In the genomic region with DNA sequence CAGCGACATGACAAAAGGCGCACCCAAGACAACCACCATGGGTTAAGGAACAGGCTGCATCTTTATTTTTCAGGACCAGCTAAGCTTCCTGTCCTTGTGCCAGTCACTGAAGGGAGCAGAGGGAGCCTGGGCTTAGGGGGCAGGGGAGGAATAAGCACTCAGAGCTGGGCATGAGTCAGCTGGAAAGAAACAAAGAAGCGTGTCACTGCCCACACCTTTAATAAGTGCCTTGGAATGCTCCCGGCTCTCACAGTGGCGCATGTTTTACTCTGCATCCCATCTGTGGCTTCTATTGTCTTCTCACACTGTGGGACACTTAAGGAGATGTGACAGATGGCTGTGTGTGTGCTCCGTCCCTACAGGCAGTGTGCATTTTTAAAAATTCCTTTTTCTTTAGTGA, we compare ENCODE assay signal across 10 cellular contexts.
DNase-seq lines count a peak whose midpoint lies in the region; ATAC-seq and TF ChIP-seq lines count a peak whose summit lies in the region.
"Had no signal": no experiment of that assay in that cellular context is flagged by ENCODE, and none has a peak within 500 bp of the region (broad histone marks: within the 10 kb centered on the region; RNA-seq: fewer than 3 reads in every experiment).

No MANE protein-coding gene starts in this region.

- no peak overlapping the region for H3K9ac ChIP-seq in SK-N-SH
- H3K9ac ChIP-seq: parathyroid adenoma had no signal

- no peaks in the 10 kb centered on the region for H3F3A ChIP-seq in SK-N-SH (replicated peaks; ENCODE audit: insufficient read depth)

- no peak for TF ChIP-seq RAD21 in SK-N-SH (IDR thresholded peaks at IDR 0.05; ENCODE audit: low read length)

- H2AFZ ChIP-seq in SK-N-SH (ENCODE audit: low read depth), result peak overlapping the region; percentile 24; the same call in 1 of the 2 replicates
- H2AFZ ChIP-seq: parathyroid adenoma had no signal

- H3K27ac ChIP-seq in SK-N-SH (ENCODE audit: low read depth in 2 of 2, low read length in 1 of 2), result peak overlapping the region in 1 of 2 experiments; percentile 8; a peak in 1 of 4 replicates
- no peak overlapping the region for H3K27ac ChIP-seq in gastroesophageal sphincter
- no peak overlapping the region for H3K27ac ChIP-seq in upper lobe of right lung
- H3K27ac ChIP-seq: parathyroid adenoma had no signal

- H3K9me2 ChIP-seq in SK-N-SH, result no peaks in the 10 kb centered on the region

- H3K27me3 ChIP-seq in SK-N-SH (ENCODE audit: insufficient read depth) (no peaks in the 10 kb centered on the region), gastroesophageal sphincter (no peaks in the 10 kb centered on the region), upper lobe of right lung (no peaks in the 10 kb centered on the region)

- ATAC-seq in gastroesophageal sphincter (peak; percentile 10), upper lobe of right lung (peak; percentile 84), HG02870 (IDR thresholded peaks at IDR 0.05; ENCODE audit: unreplicated experiment) (no peak)
- no peak for ATAC-seq in activated CD4-positive, CD25-positive, alpha-beta regulatory T cell treated with anti-CD3 and anti-CD28 coated beads, Interleukin-2, amount 50 U/mL, for 24 hours
- ATAC-seq: activated CD8-positive, alpha-beta memory T cell treated with anti-CD3 and anti-CD28 coated beads, Interleukin-2, amount 10 ng/mL, durations not matched to agents 7 days and 5 days had no signal

- DNase-seq in HT-29 (ENCODE audit: low spot score) (peak; percentile 59), SK-N-SH (no peak), upper lobe of right lung (no peak)
- no peak for DNase-seq in activated naive CD4-positive, alpha-beta T cell treated with anti-CD3 and anti-CD28 coated beads, Interleukin-2, amount 50 U/mL, for 16 hours
- DNase-seq: activated CD8-positive, alpha-beta memory T cell treated with anti-CD3 and anti-CD28 coated beads, Interleukin-2, amount 10 ng/mL, durations not matched to agents 7 days and 5 days; NCI-H1105 treated with DMSO at 0.1 percent for 48 hours had no signal

- no peak for TF ChIP-seq CTCF in SK-N-SH (IDR thresholded peaks at IDR 0.05)
- no peak for TF ChIP-seq CTCF in gastroesophageal sphincter (IDR thresholded peaks at IDR 0.05)
- no peak for TF ChIP-seq CTCF in upper lobe of right lung (IDR thresholded peaks at IDR 0.05)

- H3K36me3 ChIP-seq in SK-N-SH (replicated peaks in 1 of 2; ENCODE audit: control insufficient read depth in 1 of 2, insufficient read depth in 2 of 2, low read length in 1 of 2), result no peaks in the 10 kb centered on the region
- H3K36me3 ChIP-seq in gastroesophageal sphincter, result no peaks in the 10 kb centered on the region
- no peaks in the 10 kb centered on the region for H3K36me3 ChIP-seq in upper lobe of right lung

- TF ChIP-seq EP300 in SK-N-SH (IDR thresholded peaks at IDR 0.05; ENCODE audit: borderline replicate concordance in 1 of 2, low read depth in 1 of 2, low read length in 1 of 2) (no peak), gastroesophageal sphincter (IDR thresholded peaks at IDR 0.05) (no peak)

- 52% methylated on average over 6 of the region's 6 CpGs for WGBS in SK-N-SH (ENCODE audit: low lambda C conversion rate)
- 30 to 61% methylated on average over 3 to 5 of the region's 6 CpGs for WGBS in gastroesophageal sphincter (ENCODE audit: low coverage in 1 of 2), 2 donors

- H3K9me3 ChIP-seq in SK-N-SH, result no peaks in the 10 kb centered on the region
- no peaks in the 10 kb centered on the region for H3K9me3 ChIP-seq in gastroesophageal sphincter
- H3K9me3 ChIP-seq in upper lobe of right lung, result no peaks in the 10 kb centered on the region

- TF ChIP-seq POLR2A in gastroesophageal sphincter (IDR thresholded peaks at IDR 0.05), result no peak

- H3K4me1 ChIP-seq in SK-N-SH (ENCODE audit: control insufficient read depth in 1 of 2, insufficient read depth in 2 of 2, low read depth in 1 of 2, low read length in 1 of 2) (no peaks in the 10 kb centered on the region; a peak in 1 of 4 replicates), gastroesophageal sphincter (peaks cover 0 to 22% (median 0%) of the 10 kb centered on the region in 3 donors), upper lobe of right lung (no peaks in the 10 kb centered on the region)
- H3K4me1 ChIP-seq: parathyroid adenoma had no signal

- 0 out of 2 replicates have a peak overlapping the region, but pooled peaks have one; percentile 2 for H3K4me2 ChIP-seq in SK-N-SH

- CTCF ChIA-PET in SK-N-SH (lab: Yijun Ruan, JAX), result interaction anchor here (1.7 kb wide), 1 partner anchor 9 kb away, joined by 4 read pairs; no protein-coding TSS in a partner anchor

- intact Hi-C loops in upper lobe of right lung (cut with DNase I), result no loop called here

- H3K4me3 ChIP-seq in SK-N-SH (ENCODE audit: low read depth in 2 of 2, low read length in 1 of 2), result no peak overlapping the region
- H3K4me3 ChIP-seq in gastroesophageal sphincter, result no peak overlapping the region
- H3K4me3 ChIP-seq in upper lobe of right lung, result no peak overlapping the region

- no peaks in the 10 kb centered on the region for H4K20me1 ChIP-seq in SK-N-SH (ENCODE audit: insufficient read depth)

- H3K79me2 ChIP-seq in SK-N-SH (ENCODE audit: insufficient read depth), result no peaks in the 10 kb centered on the region
- H3K79me2 ChIP-seq: parathyroid adenoma had no signal

- POLR2A ChIA-PET in SK-N-SH (lab: Yijun Ruan, JAX), result no interaction called here

TF ChIP-seq in SK-N-SH, 30 proteins besides CTCF, POLR2A, EP300 and RAD21:
- peak; percentile 43; the same call in 1 of the 2 replicates for TF ChIP-seq TCF12 (IDR thresholded peaks at IDR 0.05)
- TF ChIP-seq SMC3 (IDR thresholded peaks at IDR 0.05; ENCODE audit: low read depth, low read length), result no peak
- TF ChIP-seq, protein P1, sequence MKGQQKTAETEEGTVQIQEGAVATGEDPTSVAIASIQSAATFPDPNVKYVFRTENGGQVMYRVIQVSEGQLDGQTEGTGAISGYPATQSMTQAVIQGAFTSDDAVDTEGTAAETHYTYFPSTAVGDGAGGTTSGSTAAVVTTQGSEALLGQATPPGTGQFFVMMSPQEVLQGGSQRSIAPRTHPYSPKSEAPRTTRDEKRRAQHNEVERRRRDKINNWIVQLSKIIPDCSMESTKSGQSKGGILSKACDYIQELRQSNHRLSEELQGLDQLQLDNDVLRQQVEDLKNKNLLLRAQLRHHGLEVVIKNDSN (IDR thresholded peaks at IDR 0.05; ENCODE audit: borderline replicate concordance, low read depth), result no peak
- TF ChIP-seq SIN3A (IDR thresholded peaks at IDR 0.05; ENCODE audit: borderline replicate concordance, low read depth, low read length), result no peak; the same call in 1 of the 2 replicates
- peak; percentile 43; the same call in 1 of the 2 replicates for TF ChIP-seq FOSL2 (IDR thresholded peaks at IDR 0.05; ENCODE audit: borderline replicate concordance, low read depth)
- TF ChIP-seq ELF1 (IDR thresholded peaks at IDR 0.05), result no peak
- TF ChIP-seq GABPA (IDR thresholded peaks at IDR 0.05; ENCODE audit: low read depth), result no peak
- 0 out of 2 replicates have a peak, but pooled peaks have one; percentile 25 for TF ChIP-seq JUND (IDR thresholded peaks at IDR 0.05)
- TF ChIP-seq, protein P2, sequence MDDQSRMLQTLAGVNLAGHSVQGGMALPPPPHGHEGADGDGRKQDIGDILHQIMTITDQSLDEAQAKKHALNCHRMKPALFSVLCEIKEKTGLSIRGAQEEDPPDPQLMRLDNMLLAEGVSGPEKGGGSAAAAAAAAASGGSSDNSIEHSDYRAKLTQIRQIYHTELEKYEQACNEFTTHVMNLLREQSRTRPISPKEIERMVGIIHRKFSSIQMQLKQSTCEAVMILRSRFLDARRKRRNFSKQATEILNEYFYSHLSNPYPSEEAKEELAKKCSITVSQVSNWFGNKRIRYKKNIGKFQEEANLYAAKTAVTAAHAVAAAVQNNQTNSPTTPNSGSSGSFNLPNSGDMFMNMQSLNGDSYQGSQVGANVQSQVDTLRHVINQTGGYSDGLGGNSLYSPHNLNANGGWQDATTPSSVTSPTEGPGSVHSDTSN (IDR thresholded peaks at IDR 0.05), result 0 out of 2 replicates have a peak, but pooled peaks have one; percentile 10
- no peak for TF ChIP-seq YY1 (IDR thresholded peaks at IDR 0.05; ENCODE audit: low read depth)

Comparison
In these comparisons a context has a peak if more than half of its experiments do, and no peak if none do; other contexts are left out.
1. ATAC-seq: peak in gastroesophageal sphincter (single experiment) and upper lobe of right lung (single experiment); none in HG02870 (single experiment) and activated CD4-positive, CD25-positive, alpha-beta regulatory T cell treated with anti-CD3 and anti-CD28 coated beads, Interleukin-2, amount 50 U/mL, for 24 hours (0 of 2).